ENCODE assay signal across 30 cellular contexts in the genomic region with DNA sequence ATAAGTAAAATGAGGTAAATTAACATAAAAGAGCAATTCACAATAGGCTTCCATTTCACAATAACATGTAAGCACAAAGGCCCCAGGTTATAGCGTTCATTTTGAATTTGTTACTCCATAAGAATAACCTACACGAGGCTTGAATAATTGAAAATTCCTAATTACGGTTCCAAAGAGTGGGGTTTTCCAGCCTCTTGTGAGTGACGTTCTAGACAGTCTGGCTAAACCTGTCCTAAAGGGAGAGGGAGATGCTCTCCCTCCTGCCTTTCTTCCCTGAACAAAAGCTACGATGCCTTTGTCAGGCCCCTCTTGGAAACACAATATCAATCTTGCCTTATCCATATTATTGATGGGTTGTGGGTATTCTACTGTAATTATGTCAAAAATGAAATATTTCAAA.
"Had no signal": no experiment of that assay in that cellular context is flagged by ENCODE, and none has a peak within 500 bp of the region (broad histone marks: within the 10 kb centered on the region; RNA-seq: fewer than 3 reads in every experiment).

No MANE protein-coding gene starts in this region.

- H3K4me3 ChIP-seq: adrenal gland, ascending aorta, body of pancreas, breast epithelium, cardiac muscle cell had no signal

- H3K27me3 ChIP-seq: adrenal gland, ascending aorta, body of pancreas, brain microvascular endothelial cell, cardiac muscle cell had no signal

- H3K9me3 ChIP-seq: adrenal gland, ascending aorta, body of pancreas, breast epithelium had no signal

- H3K27ac ChIP-seq: adrenal gland, ascending aorta, body of pancreas, brain microvascular endothelial cell, breast epithelium, cardiac muscle cell had no signal

- H3K36me3 ChIP-seq: adrenal gland, ascending aorta, brain microvascular endothelial cell, breast epithelium, cardiac muscle cell had no signal

- H3K4me1 ChIP-seq: adrenal gland, ascending aorta, body of pancreas, breast epithelium had no signal

- DNase-seq: activated effector memory CD4-positive, alpha-beta T cell treated with anti-CD3 and anti-CD28 coated beads, Interleukin-2, amount 50 U/mL, for 16 hours; activated effector memory CD4-positive, alpha-beta T cell treated with Interleukin-2 at 50 U/mL for 16 hours; activated gamma-delta T cell; activated gamma-delta T cell treated with Interleukin-2 at 50 U/mL for 16 hours; activated naive CD4-positive, alpha-beta T cell; activated naive CD4-positive, alpha-beta T cell treated with anti-CD3 and anti-CD28 coated beads for 36 hours; activated naive CD4-positive, alpha-beta T cell treated with anti-CD3 and anti-CD28 coated beads, Interleukin-2, amount 10 ng/mL, durations not matched to agents 7 days and 5 days; activated naive CD4-positive, alpha-beta T cell treated with anti-CD3 and anti-CD28 coated beads, Interleukin-2, amount 50 U/mL, for 16 hours; activated naive CD4-positive, alpha-beta T cell treated with Interleukin-2 at 50 U/mL for 16 hours; activated naive CD8-positive, alpha-beta T cell treated with anti-CD3 and anti-CD28 coated beads for 36 hours; activated naive CD8-positive, alpha-beta T cell treated with anti-CD3 and anti-CD28 coated beads, Interleukin-2, amount 10 ng/mL, durations not matched to agents 7 days and 5 days; activated naive CD8-positive, alpha-beta T cell treated with anti-CD3 and anti-CD28 coated beads, Interleukin-2, amount 50 U/mL, for 24 hours; activated T-cell treated with anti-CD3 and anti-CD28 coated beads, Interleukin-2, amount 50 U/mL, for 1 hour; activated T-cell treated with anti-CD3 and anti-CD28 coated beads, Interleukin-2, amount 50 U/mL, for 24 hours; activated T-cell treated with anti-CD3 and anti-CD28 coated beads, Interleukin-2, amount 50 U/mL, for 4 hours; activated T-cell treated with anti-CD3 and anti-CD28 coated beads, Interleukin-2, amount 50 U/mL, for 48 hours; activated T-cell treated with anti-CD3 and anti-CD28 coated beads, Interleukin-2, amount 50 U/mL, for 72 hours; adrenal gland; amniotic stem cell; amygdala; anterior cingulate cortex; aorta; body of pancreas; brain microvascular endothelial cell; caudate nucleus; central memory CD4-positive, alpha-beta T cell; cerebellar nuclear complex had no signal
